Comparison of ENCODE assay signal across 11 cellular contexts in the genomic region with DNA sequence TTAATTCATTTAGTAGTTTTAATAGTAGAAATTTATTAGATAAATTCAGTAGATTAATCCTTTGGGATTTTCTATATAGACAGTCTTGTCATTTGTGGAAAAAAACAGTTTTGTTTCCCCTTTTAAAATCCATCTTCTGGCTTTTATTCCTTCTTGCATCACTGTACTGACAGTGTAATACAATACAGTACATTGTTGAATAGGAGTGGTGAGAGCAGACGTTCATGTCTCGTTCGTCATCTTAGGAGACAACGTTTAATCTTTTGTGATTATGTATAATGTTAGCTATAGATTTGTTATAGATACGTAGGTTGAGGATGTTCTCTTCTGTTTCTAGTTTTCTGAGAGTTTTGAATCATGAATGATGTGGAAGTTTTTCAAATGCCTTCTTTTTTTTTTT.
"Had no signal": no experiment of that assay in that cellular context is flagged by ENCODE, and none has a peak within 500 bp of the region (broad histone marks: within the 10 kb centered on the region; RNA-seq: fewer than 3 reads in every experiment).

No MANE protein-coding gene starts in this region.

- ATAC-seq: HCT116, HepG2 had no signal

- H3K36me3 ChIP-seq: HAP-1 had no signal

- H3K9me3 ChIP-seq: HAP-1 had no signal

- H3K4me3 ChIP-seq: GM23248, HAP-1 had no signal

- H3K27ac ChIP-seq: GM23248, HL-60, KMS-11 had no signal

- H3K27me3 Mint-ChIP-seq: IgD-negative memory B cell had no signal

- FAIRE-seq: HepG2 had no signal

- DNase-seq: GM23248, GOT3, H7, HFFc6, KBM-7 had no signal

- H3K27ac Mint-ChIP-seq: HFFc6, IgD-negative memory B cell had no signal

- H3K4me2 ChIP-seq: KMS-11 had no signal

- H3K4me3 Mint-ChIP-seq: HFFc6, IgD-negative memory B cell had no signal
